8 cellular contexts compared by ENCODE assay signal in genomic region chr3:72996121-72996472, GRCh38. TPM values are rescaled to one million over a fixed set of nuclear protein-coding genes. Genes with fewer than 3 reads are reported as not detected.
A peak's percentile ranks its signal among the peaks of the same experiment; 100 is the strongest.
DNase-seq lines count a peak whose midpoint lies in the region; ATAC-seq, FAIRE-seq and TF ChIP-seq lines count a peak whose summit lies in the region.

No MANE protein-coding gene starts in this region.

- POLR2A ChIA-PET in AG04449 (lab: Yijun Ruan, JAX) (no interaction called here), GM10248 (lab: Yijun Ruan, JAX) (no interaction called here)
- POLR2A ChIA-PET in naive thymus-derived CD8-positive, alpha-beta T cell (lab: Charles Lee) = interaction anchor here (0.6 to 1.7 kb wide), 3 partner anchors 8 to 13 kb away, joined by 3 to 7 read pairs (median 4); no protein-coding TSS in a partner anchor

- no peak for DNase-seq in AG04449 (ENCODE audit: low read depth, low spot score)
- no peak for DNase-seq in NB4 (ENCODE audit: low read depth)
- DNase-seq in naive thymus-derived CD8-positive, alpha-beta T cell = peak in 2 of 10 donors; percentile 0 to 18
- DNase-seq in RCC 7860 (ENCODE audit: low spot score) = no peak
- DNase-seq in GM10248 (ENCODE audit: extremely low spot score) = no peak
- no peak for DNase-seq in cerebellar cortex (ENCODE audit: low spot score)
- DNase-seq in NCI-H69 (lab: John Stamatoyannopoulos, UW) = no peak

- TF ChIP-seq CTCF in AG04449 (IDR thresholded peaks at IDR 0.05; ENCODE audit: insufficient read depth, low read length, missing control alignments) (no peak), NB4 (IDR thresholded peaks at IDR 0.05; ENCODE audit: low read depth, low read length) (no peak), GM10248 (IDR thresholded peaks at IDR 0.05; ENCODE audit: control extremely low read depth, extremely low read depth, low read depth, missing control alignments) (no peak)

- ATAC-seq in naive thymus-derived CD8-positive, alpha-beta T cell = no peak

- peak overlapping the region; percentile 83 to 93 for H3K9ac ChIP-seq in duodenal mucosa (ENCODE audit: low read depth in 1 of 2, low read length in 2 of 2)

- H3K27me3 ChIP-seq in duodenal mucosa (ENCODE audit: control insufficient read depth in 1 of 2, insufficient read depth in 2 of 2, low read length in 2 of 2) = no peaks in the 10 kb centered on the region

- FAIRE-seq in RCC 7860 (lab: Jason Lieb, UNC) = no peak

- no peaks in the 10 kb centered on the region for H3K9me3 ChIP-seq in duodenal mucosa (ENCODE audit: control insufficient read depth in 1 of 2, low read length in 2 of 2)

- peaks cover 19 to 35% of the 10 kb centered on the region in 2 donors for H3K4me1 ChIP-seq in duodenal mucosa (ENCODE audit: control insufficient read depth in 1 of 2, insufficient read depth in 2 of 2, low read length in 2 of 2)

- H3K4me3 Mint-ChIP-seq in naive thymus-derived CD8-positive, alpha-beta T cell = peak overlapping the region; percentile 82 to 97 (median 90)

- CTCF ChIA-PET in AG04449 (lab: Yijun Ruan, JAX) (interaction anchor here (1.0 to 2.0 kb wide), 3 partner anchors 14 to 60 kb away, joined by 4 to 8 read pairs (median 4); no protein-coding TSS in a partner anchor), GM10248 (lab: Yijun Ruan, JAX) (interaction anchor here (2.0 to 3.0 kb wide), 2 partner anchors 10 to 60 kb away, joined by 4 to 8 read pairs; no protein-coding TSS in a partner anchor)

- peaks cover 0 to 29% (median 1%) of the 10 kb centered on the region in 3 donors for H3K36me3 Mint-ChIP-seq in naive thymus-derived CD8-positive, alpha-beta T cell

- H3K4me3 ChIP-seq in AG04449 (ENCODE audit: low read depth, low read length) (peak overlapping the region; percentile 52), NB4 (ENCODE audit: low read depth, low read length) (peak overlapping the region; percentile 75), duodenal mucosa (ENCODE audit: low read depth in 1 of 2, low read length in 2 of 2) (peak overlapping the region; percentile 76 to 88)

- H3K27ac ChIP-seq in duodenal mucosa (ENCODE audit: low read depth, low read length) = peak overlapping the region; percentile 90

- peaks cover 0 to 4% of the 10 kb centered on the region in 2 donors for H3K36me3 ChIP-seq in duodenal mucosa (ENCODE audit: control insufficient read depth in 1 of 2, insufficient read depth in 2 of 2, low read length in 2 of 2)

- H3K9me3 Mint-ChIP-seq in naive thymus-derived CD8-positive, alpha-beta T cell = no peaks in the 10 kb centered on the region

- H3K4me1 Mint-ChIP-seq in naive thymus-derived CD8-positive, alpha-beta T cell = peaks cover 22 to 36% (median 34%) of the 10 kb centered on the region in 4 donors

- H3K27me3 Mint-ChIP-seq in naive thymus-derived CD8-positive, alpha-beta T cell = no peaks in the 10 kb centered on the region

- TF ChIP-seq POLR2A in NB4 (IDR thresholded peaks at IDR 0.05; ENCODE audit: extremely low read depth, insufficient read length) = no peak

- peak overlapping the region; percentile 80 to 96 (median 91) for H3K27ac Mint-ChIP-seq in naive thymus-derived CD8-positive, alpha-beta T cell

RNA-seq across cellular contexts. Expression of gene PPP4R2, which starts 0.5 kb away (rescaled TPM):
- total RNA-seq in naive thymus-derived CD8-positive, alpha-beta T cell = 10 to 100 TPM; 59.3 to 65.1 TPM
- 10 to 100 TPM; 28.3 to 46.1 (median 45.0) TPM for polyA plus RNA-seq in naive thymus-derived CD8-positive, alpha-beta T cell
